1 cellular context compared by ENCODE assay signal in genomic region chr2:111982822-111983221, GRCh38.
TF ChIP-seq lines count a peak whose summit lies in the region.

No MANE protein-coding gene starts in this region.

TF ChIP-seq in HEK293T, 16 proteins besides CTCF, POLR2A, EP300 and RAD21 (continued from another document):
- no peak for TF ChIP-seq HDGF (IDR thresholded peaks at IDR 0.05; ENCODE audit: borderline replicate concordance)
- no peak for TF ChIP-seq BHLHE40 (IDR thresholded peaks at IDR 0.05; ENCODE audit: borderline replicate concordance)
- TF ChIP-seq TARDBP (IDR thresholded peaks at IDR 0.05): no peak
- TF ChIP-seq SUZ12 (IDR thresholded peaks at IDR 0.05): no peak
- TF ChIP-seq NFRKB (IDR thresholded peaks at IDR 0.05): no peak
- TF ChIP-seq FOXK2 (IDR thresholded peaks at IDR 0.05): no peak
- TF ChIP-seq FOXM1 (IDR thresholded peaks at IDR 0.05; ENCODE audit: borderline replicate concordance): no peak
- no peak for TF ChIP-seq L3MBTL2 (conservative IDR thresholded peaks at IDR 0.05)
